ENCODE assay signal across 1 cellular context in genomic region chr19:17282488-17283256, GRCh38.
TF ChIP-seq lines count a peak whose summit lies in the region.

No MANE protein-coding gene starts in this region.

TF ChIP-seq in H1, 55 proteins besides CTCF, POLR2A, EP300 and RAD21:
- TF ChIP-seq SIN3A (conservative IDR thresholded peaks at IDR 0.05 in 1 of 2, IDR thresholded peaks at IDR 0.05 in 1 of 2; ENCODE audit: low read depth in 1 of 2, low read length in 2 of 2) (peak in 1 of 2 experiments; percentile 50; a peak in 1 of 4 replicates), SP1 (IDR thresholded peaks at IDR 0.05; ENCODE audit: low read depth, low read length) (no peak), E2F6 (IDR thresholded peaks at IDR 0.05) (peak; percentile 98), JUND (IDR thresholded peaks at IDR 0.05; ENCODE audit: low read length) (no peak), ATF3 (IDR thresholded peaks at IDR 0.05; ENCODE audit: insufficient read depth, low read depth, low read length) (0 out of 2 replicates have a peak, but pooled peaks have one; percentile 23), PHF8 (conservative IDR thresholded peaks at IDR 0.05; ENCODE audit: low read depth, low read length) (no peak), KDM1A (IDR thresholded peaks at IDR 0.05; ENCODE audit: borderline replicate concordance, low read length) (peak; percentile 34; the same call in 1 of the 2 replicates), HDAC2 (IDR thresholded peaks at IDR 0.05; ENCODE audit: borderline replicate concordance in 1 of 2, low read depth in 2 of 2, low read length in 2 of 2) (peak in 1 of 2 experiments; percentile 54; a peak in 1 of 4 replicates), KDM5A (IDR thresholded peaks at IDR 0.05; ENCODE audit: low read length) (no peak), GABPA (IDR thresholded peaks at IDR 0.05; ENCODE audit: borderline replicate concordance, insufficient read depth, low read length) (peak; percentile 69; the same call in 1 of the 2 replicates), YY1 (IDR thresholded peaks at IDR 0.05; ENCODE audit: low read depth, low read length) (peak; percentile 37; the same call in 1 of the 2 replicates), KDM4A (IDR thresholded peaks at IDR 0.05; ENCODE audit: low read depth, low read length, severe bottlenecking) (peak; percentile 22), SUZ12 (IDR thresholded peaks at IDR 0.05; ENCODE audit: low read length) (no peak), NRF1 (IDR thresholded peaks at IDR 0.05; ENCODE audit: low read depth, low read length) (no peak), CREB1 (IDR thresholded peaks at IDR 0.05) (no peak), ATF2 (IDR thresholded peaks at IDR 0.05; ENCODE audit: low read length) (peak; percentile 25; the same call in 1 of the 2 replicates), CHD2 (IDR thresholded peaks at IDR 0.05; ENCODE audit: low read length) (no peak), SP4 (IDR thresholded peaks at IDR 0.05; ENCODE audit: low read length) (no peak)
- TF ChIP-seq, protein P1, sequence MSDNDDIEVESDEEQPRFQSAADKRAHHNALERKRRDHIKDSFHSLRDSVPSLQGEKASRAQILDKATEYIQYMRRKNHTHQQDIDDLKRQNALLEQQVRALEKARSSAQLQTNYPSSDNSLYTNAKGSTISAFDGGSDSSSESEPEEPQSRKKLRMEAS (IDR thresholded peaks at IDR 0.05) = peak; percentile 97
